In the genomic region with DNA sequence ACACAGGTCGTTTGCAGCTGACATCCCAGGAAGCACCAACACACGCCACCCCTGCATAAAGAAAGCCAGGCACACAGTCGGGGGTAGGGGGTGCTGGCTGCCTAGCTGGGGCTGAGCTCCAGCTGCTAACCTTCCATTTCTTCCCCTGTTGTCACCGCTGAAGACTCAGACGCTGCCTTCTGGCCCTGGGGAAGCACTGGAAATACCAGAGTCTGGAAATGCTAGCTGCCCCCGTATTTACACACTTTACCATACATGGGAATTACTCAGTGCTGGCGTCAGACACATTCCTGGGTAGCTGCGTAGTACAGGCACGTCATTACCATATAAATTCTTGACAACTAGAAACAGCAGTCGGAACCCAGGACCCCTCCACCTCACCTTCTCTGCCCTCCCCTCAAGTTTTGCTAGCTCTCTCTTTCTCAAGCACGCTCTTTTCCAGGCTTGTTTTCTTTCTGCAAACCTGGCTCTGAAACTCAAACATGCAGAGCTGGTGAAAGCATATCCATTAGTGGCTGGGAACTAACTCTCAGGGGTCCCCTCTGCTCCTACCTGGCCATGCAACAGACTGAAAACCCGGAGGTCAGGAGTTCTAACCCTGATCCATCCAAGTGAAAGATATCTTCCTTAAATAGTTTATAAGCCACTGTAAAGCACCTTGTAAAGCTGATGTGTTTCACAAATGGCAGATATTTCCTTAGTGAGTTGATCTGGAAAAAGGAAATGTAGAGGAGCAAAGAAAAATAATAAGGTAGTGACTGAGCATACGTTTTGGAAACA, we compare ENCODE assay signal across 9 cellular contexts. TPM values are rescaled to one million over a fixed set of nuclear protein-coding genes. Genes with fewer than 3 reads are reported as not detected.
A peak's percentile ranks its signal among the peaks of the same experiment; 100 is the strongest.
DNase-seq lines count a peak whose midpoint lies in the region; ATAC-seq, FAIRE-seq and TF ChIP-seq lines count a peak whose summit lies in the region.
"Had no signal": no experiment of that assay in that cellular context is flagged by ENCODE, and none has a peak within 500 bp of the region (broad histone marks: within the 10 kb centered on the region; RNA-seq: fewer than 3 reads in every experiment).

No MANE protein-coding gene starts in this region.

- FAIRE-seq in endothelial cell of umbilical vein (lab: Jason Lieb, UNC), result peak; percentile 98

- BruUV-seq in endothelial cell of umbilical vein (replicated peaks; lab: Mats Ljungman, UMichigan), result TSS peak; percentile 53

- H3K9ac ChIP-seq in endothelial cell of umbilical vein (replicated peaks; ENCODE audit: extremely low read depth, insufficient read depth, low read length), result peak overlapping the region; percentile 88

- DNase-seq in COLO668 (lab: John Stamatoyannopoulos, UW; ENCODE audit: unreplicated experiment) (peak; percentile 45), NCI-H510A treated with DMSO at 0.1 percent for 48 hours (lab: John Stamatoyannopoulos, UW) (peak; percentile 73), endothelial cell of umbilical vein (ENCODE audit: low read depth, low spot score) (peak; percentile 96), NCI-H1694 (lab: John Stamatoyannopoulos, UW) (no peak), DMS79 treated with DMSO at 0.1 percent for 48 hours (lab: John Stamatoyannopoulos, UW) (no peak), NAMALWA (ENCODE audit: low spot score) (no peak)
- DNase-seq: activated naive CD8-positive, alpha-beta T cell treated with anti-CD3 and anti-CD28 coated beads, Interleukin-2, amount 10 ng/mL, durations not matched to agents 7 days and 5 days had no signal

- H3K4me2 ChIP-seq in endothelial cell of umbilical vein (ENCODE audit: insufficient read depth, low read length), result peak overlapping the region; percentile 81

- dilution Hi-C loops in endothelial cell of umbilical vein (cut with MboI; ENCODE audit: extremely low pct_ligation_motif_present, low sequenced_read_pairs), result no loop called here

- peak overlapping the region; percentile 89 for H3K27ac ChIP-seq in endothelial cell of umbilical vein (ENCODE audit: insufficient read depth, low read depth, low read length)

- H3K4me3 ChIP-seq in endothelial cell of umbilical vein (replicated peaks in 1 of 3; ENCODE audit: insufficient read depth in 1 of 3, low read depth in 1 of 3, low read length in 3 of 3) (peak overlapping the region in 1 of 3 experiments; percentile 44), neuron (ENCODE audit: low read length) (peak overlapping the region; percentile 0)

- ATAC-seq in GM18870 (IDR thresholded peaks at IDR 0.05; ENCODE audit: unreplicated experiment), result no peak

- no peaks in the 10 kb centered on the region for H3K27me3 ChIP-seq in endothelial cell of umbilical vein (ENCODE audit: control insufficient read depth in 2 of 2, insufficient read depth in 2 of 2, low read length in 2 of 2)
- no peaks in the 10 kb centered on the region for H3K27me3 ChIP-seq in neuron (ENCODE audit: insufficient read depth, low read length)

- peaks cover 81% of the 10 kb centered on the region for H3K79me2 ChIP-seq in endothelial cell of umbilical vein (ENCODE audit: control insufficient read depth, insufficient read depth, low read length)

- H3K9me1 ChIP-seq in endothelial cell of umbilical vein (replicated peaks; ENCODE audit: control insufficient read depth, extremely low read depth, insufficient read depth, low read length), result no peaks in the 10 kb centered on the region

- no peak for TF ChIP-seq CTCF in endothelial cell of umbilical vein (IDR thresholded peaks at IDR 0.05; ENCODE audit: extremely low read depth in 1 of 2, insufficient read depth in 1 of 2, low read depth in 1 of 2, low read length in 2 of 2)

- H2AFZ ChIP-seq in endothelial cell of umbilical vein (ENCODE audit: low read depth, low read length) (no peak overlapping the region), neuron (ENCODE audit: low read depth, low read length) (no peak overlapping the region)

- POLR2A ChIA-PET in endothelial cell of umbilical vein (lab: Charles Lee), result interaction anchor here (0.6 to 7.8 kb wide), 7 partner anchors 9 to 919 kb away, joined by 3 to 124 read pairs (median 12); no protein-coding TSS in a partner anchor

- H3K36me3 ChIP-seq in endothelial cell of umbilical vein (ENCODE audit: control insufficient read depth in 2 of 2, extremely low read depth in 1 of 2, insufficient read depth in 2 of 2, low read length in 2 of 2), result peaks cover 1 to 2% of the 10 kb centered on the region in 2 experiments
- no peaks in the 10 kb centered on the region for H3K36me3 ChIP-seq in neuron (ENCODE audit: insufficient read depth, low read length)

- H3K4me1 ChIP-seq in endothelial cell of umbilical vein (ENCODE audit: control insufficient read depth, extremely low read depth, insufficient read depth, low read length) (peaks cover 61% of the 10 kb centered on the region), neuron (ENCODE audit: insufficient read depth, low read length) (peaks cover 41% of the 10 kb centered on the region)

- intact Hi-C loops in endothelial cell of umbilical vein (cut with micrococcal nuclease), result loop anchor here (1.0 kb wide), 3 partner anchors 9 to 35 kb away; no protein-coding TSS in a partner anchor

- TF ChIP-seq POLR2A in endothelial cell of umbilical vein (IDR thresholded peaks at IDR 0.05; ENCODE audit: low read depth, low read length), result peak; percentile 69

- CTCF ChIA-PET in endothelial cell of umbilical vein (lab: Charles Lee), result interaction anchor here (1.2 to 28.3 kb wide), 5 partner anchors 2 to 68 kb away, joined by 4 to 1317 read pairs (median 17); a partner anchor contains a TSS

- H3K9me3 ChIP-seq in endothelial cell of umbilical vein (replicated peaks; ENCODE audit: control insufficient read depth, insufficient read depth, low read length) (no peaks in the 10 kb centered on the region), neuron (ENCODE audit: low read length) (no peaks in the 10 kb centered on the region)

- no peaks in the 10 kb centered on the region for H4K20me1 ChIP-seq in endothelial cell of umbilical vein (replicated peaks; ENCODE audit: control insufficient read depth, extremely low read depth, insufficient read depth, low read length)

TF ChIP-seq in endothelial cell of umbilical vein, 7 proteins besides CTCF, POLR2A, EP300 and RAD21:
- TF ChIP-seq JUN (IDR thresholded peaks at IDR 0.05; ENCODE audit: borderline replicate concordance, insufficient read depth, insufficient read length, low read depth) (peak; percentile 95), GATA2 (IDR thresholded peaks at IDR 0.05; ENCODE audit: insufficient read depth, insufficient read length, low read depth, low read length) (no peak), POLR2AphosphoS5 (IDR thresholded peaks at IDR 0.05; ENCODE audit: insufficient read depth, low read depth, low read length) (peak; percentile 73), FOS (IDR thresholded peaks at IDR 0.05; ENCODE audit: borderline replicate concordance, insufficient read depth, low read length) (no peak)

RNA-seq across cellular contexts. Expression of a gene that starts 3.3 kb away (rescaled TPM):
- 332 and 393 TPM in 2 replicates for total RNA-seq in endothelial cell of umbilical vein
- polyA plus RNA-seq in endothelial cell of umbilical vein, result 510 and 560 TPM in 2 replicates
- polyA plus RNA-seq in endothelial cell of umbilical vein (2011; cell fraction: cytosol; rRNA removed), result 538 and 578 TPM in 2 replicates
- polyA plus RNA-seq in endothelial cell of umbilical vein (2011; cell fraction: nucleus; rRNA removed), result 426 and 474 TPM in 2 replicates
- 291 and 393 TPM in 2 replicates for polyA plus RNA-seq in endothelial cell of umbilical vein (2012)
- 360 and 393 TPM in 2 replicates for polyA minus RNA-seq in endothelial cell of umbilical vein
- 93.8 TPM for polyA minus RNA-seq in endothelial cell of umbilical vein (2011; cell fraction: cytosol; rRNA and poly(A)+ RNA removed)
- 111 and 143 TPM in 2 replicates for polyA minus RNA-seq in endothelial cell of umbilical vein (2011; cell fraction: nucleus; rRNA and poly(A)+ RNA removed)

RNA-seq across cellular contexts. Expression of a gene that starts 34.6 kb away (rescaled TPM):
- total RNA-seq in endothelial cell of umbilical vein, result 29.5 and 35.6 TPM in 2 replicates
- polyA plus RNA-seq in endothelial cell of umbilical vein, result 21.4 and 24.4 TPM in 2 replicates
- 14.4 and 26.7 TPM in 2 replicates for polyA plus RNA-seq in endothelial cell of umbilical vein (2011; cell fraction: cytosol; rRNA removed)
- 9.6 and 10.4 TPM in 2 replicates for polyA plus RNA-seq in endothelial cell of umbilical vein (2011; cell fraction: nucleus; rRNA removed)
- polyA plus RNA-seq in endothelial cell of umbilical vein (2012), result 21.0 and 23.4 TPM in 2 replicates
- polyA minus RNA-seq in endothelial cell of umbilical vein, result 7.8 and 8.0 TPM in 2 replicates
- 19.4 TPM for polyA minus RNA-seq in endothelial cell of umbilical vein (2011; cell fraction: cytosol; rRNA and poly(A)+ RNA removed)
- polyA minus RNA-seq in endothelial cell of umbilical vein (2011; cell fraction: nucleus; rRNA and poly(A)+ RNA removed), result 3.2 and 8.5 TPM in 2 replicates

RNA-seq across cellular contexts. Expression of a gene that starts 35.3 kb away (rescaled TPM):
- total RNA-seq in endothelial cell of umbilical vein, result 136 and 138 TPM in 2 replicates
- 16.3 and 19.9 TPM in 2 replicates for polyA plus RNA-seq in endothelial cell of umbilical vein
- polyA plus RNA-seq in endothelial cell of umbilical vein (2011; cell fraction: cytosol; rRNA removed), result 27.2 and 31.1 TPM in 2 replicates
- 58.6 and 65.0 TPM in 2 replicates for polyA plus RNA-seq in endothelial cell of umbilical vein (2011; cell fraction: nucleus; rRNA removed)
- 73.9 and 86.9 TPM in 2 replicates for polyA plus RNA-seq in endothelial cell of umbilical vein (2012)
- polyA minus RNA-seq in endothelial cell of umbilical vein, result 45.0 and 46.8 TPM in 2 replicates
- 0.31 TPM for polyA minus RNA-seq in endothelial cell of umbilical vein (2011; cell fraction: cytosol; rRNA and poly(A)+ RNA removed)
- polyA minus RNA-seq in endothelial cell of umbilical vein (2011; cell fraction: nucleus; rRNA and poly(A)+ RNA removed), result 83.9 and 99.0 TPM in 2 replicates

Comparison
In these comparisons a context has a peak if more than half of its experiments do, and no peak if none do; other contexts are left out.
1. DNase-seq: peak in COLO668 (single experiment), NCI-H510A treated with DMSO at 0.1 percent for 48 hours (single experiment) and endothelial cell of umbilical vein (single experiment); none in NCI-H1694 (single experiment), DMS79 treated with DMSO at 0.1 percent for 48 hours (single experiment) and NAMALWA (single experiment).